In the genomic region with DNA sequence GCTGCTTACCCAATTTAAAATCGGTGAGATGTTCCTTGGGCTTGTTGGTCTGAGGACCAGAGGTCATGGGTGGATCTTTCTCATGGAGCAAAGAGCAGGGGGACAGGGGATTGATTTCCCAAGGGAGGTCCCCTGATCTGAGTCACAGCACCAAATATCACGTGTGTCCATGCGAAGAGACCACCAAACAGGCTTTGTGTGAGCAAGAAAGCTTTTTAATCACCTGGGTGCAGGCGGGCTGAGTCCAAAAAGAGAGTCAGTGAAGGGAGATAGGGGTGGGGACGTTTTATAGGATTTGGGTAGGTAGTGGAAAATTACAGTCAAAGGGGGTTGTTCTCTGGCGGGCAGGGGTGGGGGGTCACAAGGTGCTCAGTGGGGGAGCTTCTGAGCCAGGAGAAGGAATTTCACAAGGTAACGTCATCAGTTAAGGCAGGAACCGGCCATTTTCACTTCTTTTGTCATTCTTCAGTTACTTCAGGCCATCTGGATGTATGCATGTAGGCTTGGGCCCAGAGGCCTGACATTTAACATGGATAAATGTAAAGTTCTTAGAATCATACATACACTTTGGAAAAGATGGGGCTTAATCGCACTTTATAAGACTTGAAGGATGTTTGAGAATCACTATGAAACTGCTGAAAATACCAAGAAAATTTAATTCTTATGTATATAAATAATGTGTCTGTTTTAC, we compare ENCODE assay signal across 1 cellular context.
A peak's percentile ranks its signal among the peaks of the same experiment; 100 is the strongest.
TF ChIP-seq lines count a peak whose summit lies in the region.

No MANE protein-coding gene starts in this region.

TF ChIP-seq in H1, 55 proteins besides CTCF, POLR2A, EP300 and RAD21:
- TF ChIP-seq SP1 (IDR thresholded peaks at IDR 0.05; ENCODE audit: low read depth, low read length) (0 out of 2 replicates have a peak, but pooled peaks have one; percentile 76), TAF1 (IDR thresholded peaks at IDR 0.05; ENCODE audit: low read depth, low read length) (peak; percentile 93), SP4 (IDR thresholded peaks at IDR 0.05; ENCODE audit: low read length) (0 out of 2 replicates have a peak, but pooled peaks have one; percentile 24), TAF7 (optimal IDR thresholded peaks at IDR 0.05; ENCODE audit: borderline replicate concordance, low read depth, low read length) (peak; percentile 41), PHF8 (conservative IDR thresholded peaks at IDR 0.05; ENCODE audit: low read depth, low read length) (peak; percentile 39; the same call in 1 of the 2 replicates), TBP (IDR thresholded peaks at IDR 0.05; ENCODE audit: low read depth, low read length) (peak; percentile 91), POLR2AphosphoS5 (IDR thresholded peaks at IDR 0.05; ENCODE audit: low read depth, low read length) (peak; percentile 89)
- TF ChIP-seq, protein P1, sequence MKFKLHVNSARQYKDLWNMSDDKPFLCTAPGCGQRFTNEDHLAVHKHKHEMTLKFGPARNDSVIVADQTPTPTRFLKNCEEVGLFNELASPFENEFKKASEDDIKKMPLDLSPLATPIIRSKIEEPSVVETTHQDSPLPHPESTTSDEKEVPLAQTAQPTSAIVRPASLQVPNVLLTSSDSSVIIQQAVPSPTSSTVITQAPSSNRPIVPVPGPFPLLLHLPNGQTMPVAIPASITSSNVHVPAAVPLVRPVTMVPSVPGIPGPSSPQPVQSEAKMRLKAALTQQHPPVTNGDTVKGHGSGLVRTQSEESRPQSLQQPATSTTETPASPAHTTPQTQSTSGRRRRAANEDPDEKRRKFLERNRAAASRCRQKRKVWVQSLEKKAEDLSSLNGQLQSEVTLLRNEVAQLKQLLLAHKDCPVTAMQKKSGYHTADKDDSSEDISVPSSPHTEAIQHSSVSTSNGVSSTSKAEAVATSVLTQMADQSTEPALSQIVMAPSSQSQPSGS (IDR thresholded peaks at IDR 0.05; ENCODE audit: low read length), result peak; percentile 91
